In genomic region chr10:133292919-133293809, GRCh38 we compare ENCODE assay signal across 12 cellular contexts. TPM values are rescaled to one million over a fixed set of nuclear protein-coding genes. Genes with fewer than 3 reads are reported as not detected.
DNase-seq lines count a peak whose midpoint lies in the region; ATAC-seq, FAIRE-seq and TF ChIP-seq lines count a peak whose summit lies in the region.
"Had no signal": no experiment of that assay in that cellular context is flagged by ENCODE, and none has a peak within 500 bp of the region (broad histone marks: within the 10 kb centered on the region; RNA-seq: fewer than 3 reads in every experiment).

No MANE protein-coding gene starts in this region.

- H3K27ac ChIP-seq in PC-3 (ENCODE audit: low read length): peak overlapping the region; percentile 94
- peak overlapping the region; percentile 18 for H3K27ac ChIP-seq in endothelial cell of umbilical vein (ENCODE audit: insufficient read depth, low read depth, low read length)
- no peak overlapping the region for H3K27ac ChIP-seq in CD4-positive, alpha-beta T cell (ENCODE audit: low read depth, low read length)
- H3K27ac ChIP-seq: cardiac muscle cell had no signal

- H3K9me3 Mint-ChIP-seq in CD4-positive, alpha-beta T cell: no peaks in the 10 kb centered on the region

- H4K20me1 ChIP-seq in PC-3 (ENCODE audit: low read length) (no peaks in the 10 kb centered on the region), endothelial cell of umbilical vein (replicated peaks; ENCODE audit: control insufficient read depth, extremely low read depth, insufficient read depth, low read length) (no peaks in the 10 kb centered on the region)

- no peaks in the 10 kb centered on the region for H3K9me2 ChIP-seq in PC-3 (replicated peaks; ENCODE audit: low read length)

- peaks cover 69% of the 10 kb centered on the region for H3K36me3 Mint-ChIP-seq in CD4-positive, alpha-beta T cell (ENCODE audit: low read depth)

- H3K27ac Mint-ChIP-seq in CD4-positive, alpha-beta T cell: no peak overlapping the region

- H3K4me1 ChIP-seq in PC-3 (ENCODE audit: insufficient read depth, low read length) (peaks cover 23% of the 10 kb centered on the region), endothelial cell of umbilical vein (ENCODE audit: control insufficient read depth, extremely low read depth, insufficient read depth, low read length) (peaks cover 12% of the 10 kb centered on the region)

- POLR2A ChIA-PET in PC-3 (lab: Charles Lee; ENCODE audit: unreplicated experiment) (interaction anchor here (0.5 to 0.6 kb wide), 4 partner anchors 13 to 34 kb away, joined by 3 to 4 read pairs (median 3); no protein-coding TSS in a partner anchor), endothelial cell of umbilical vein (lab: Charles Lee) (no interaction called here), GM10248 (lab: Yijun Ruan, JAX) (no interaction called here)
- POLR2A ChIA-PET in CD4-positive, alpha-beta T cell (lab: Charles Lee): no interaction called here

- H3K4me3 ChIP-seq in PC-3 (ENCODE audit: low read length) (peak overlapping the region; percentile 44; the same call in 1 of the 2 replicates), endothelial cell of umbilical vein (replicated peaks in 1 of 3; ENCODE audit: insufficient read depth in 1 of 3, low read depth in 1 of 3, low read length in 3 of 3) (no peak overlapping the region)
- H3K4me3 ChIP-seq: cardiac muscle cell had no signal

- H3K79me2 ChIP-seq in PC-3 (ENCODE audit: low read length) (no peaks in the 10 kb centered on the region; the same call in 1 of the 2 replicates), endothelial cell of umbilical vein (ENCODE audit: control insufficient read depth, insufficient read depth, low read length) (no peaks in the 10 kb centered on the region)

- no peaks in the 10 kb centered on the region for H3K27me3 Mint-ChIP-seq in CD4-positive, alpha-beta T cell

- peak; percentile 47 for DNase-seq in GM04504 (ENCODE audit: low read depth)
- peak; percentile 93 for DNase-seq in PC-3
- DNase-seq in endothelial cell of umbilical vein (ENCODE audit: low read depth, low spot score): peak; percentile 63
- DNase-seq in pulmonary artery endothelial cell (ENCODE audit: low read depth, low spot score): peak; percentile 30
- no peak for DNase-seq in CD4-positive, alpha-beta T cell
- DNase-seq in sciatic nerve (ENCODE audit: low spot score): no peak
- DNase-seq in GM10248 (ENCODE audit: extremely low spot score): no peak
- no peak for DNase-seq in cerebellar cortex (ENCODE audit: low spot score)
- DNase-seq: Karpas-422, OCI-M1 had no signal

- CTCF ChIA-PET in PC-3 (lab: Charles Lee) (interaction anchor here (1.1 to 1.5 kb wide), 2 partner anchors 15 to 35 kb away, joined by 3 to 4 read pairs; no protein-coding TSS in a partner anchor), endothelial cell of umbilical vein (lab: Charles Lee) (interaction anchor here (0.9 to 2.5 kb wide), 8 partner anchors 9 to 639 kb away, joined by 3 to 11 read pairs (median 5); no protein-coding TSS in a partner anchor), GM10248 (lab: Yijun Ruan, JAX) (interaction anchor here (3.2 kb wide), 1 partner anchor 14 kb away, joined by 14 read pairs; no protein-coding TSS in a partner anchor)
- CTCF ChIA-PET in CD4-positive, alpha-beta T cell (lab: Charles Lee): no interaction called here

- peak; percentile 94 for FAIRE-seq in endothelial cell of umbilical vein (lab: Jason Lieb, UNC)
- FAIRE-seq: islet of Langerhans had no signal

- H3K4me3 Mint-ChIP-seq in CD4-positive, alpha-beta T cell: no peak overlapping the region

- H3K9me1 ChIP-seq in endothelial cell of umbilical vein (replicated peaks; ENCODE audit: control insufficient read depth, extremely low read depth, insufficient read depth, low read length): no peaks in the 10 kb centered on the region

- H3K27me3 ChIP-seq in PC-3 (ENCODE audit: low read length): no peaks in the 10 kb centered on the region
- H3K27me3 ChIP-seq in endothelial cell of umbilical vein (ENCODE audit: control insufficient read depth in 2 of 2, insufficient read depth in 2 of 2, low read length in 2 of 2): no peaks in the 10 kb centered on the region
- no peaks in the 10 kb centered on the region for H3K27me3 ChIP-seq in CD4-positive, alpha-beta T cell (ENCODE audit: control insufficient read depth, insufficient read depth, low read length)
- H3K27me3 ChIP-seq: cardiac muscle cell had no signal

- H3F3A ChIP-seq in PC-3 (ENCODE audit: low read length, unreplicated experiment): no peaks in the 10 kb centered on the region

- H2AFZ ChIP-seq in PC-3 (ENCODE audit: low read length): no peak overlapping the region
- H2AFZ ChIP-seq in endothelial cell of umbilical vein (ENCODE audit: low read depth, low read length): no peak overlapping the region

- intact Hi-C loops in PC-3 (cut with micrococcal nuclease) (loop anchor here (1.0 kb wide), 1 partner anchor 36 kb away; no protein-coding TSS in a partner anchor), endothelial cell of umbilical vein (cut with micrococcal nuclease) (loop anchor here (1.0 kb wide), 1 partner anchor 34 kb away; no protein-coding TSS in a partner anchor), sciatic nerve (cut with DNase I) (no loop called here)
- intact Hi-C loops in CD4-positive, alpha-beta T cell (cut with DNase I, micrococcal nuclease): no loop called here

- no peak for TF ChIP-seq CTCF in PC-3 (conservative IDR thresholded peaks at IDR 0.05; ENCODE audit: low read depth, low read length)
- no peak for TF ChIP-seq CTCF in endothelial cell of umbilical vein (IDR thresholded peaks at IDR 0.05; ENCODE audit: extremely low read depth in 1 of 2, insufficient read depth in 1 of 2, low read depth in 1 of 2, low read length in 2 of 2)
- no peak for TF ChIP-seq CTCF in CD4-positive, alpha-beta T cell (IDR thresholded peaks at IDR 0.05)
- no peak for TF ChIP-seq CTCF in GM10248 (IDR thresholded peaks at IDR 0.05; ENCODE audit: control extremely low read depth, extremely low read depth, low read depth, missing control alignments)

- no peaks in the 10 kb centered on the region for H3K9me3 ChIP-seq in PC-3 (ENCODE audit: low read length)
- H3K9me3 ChIP-seq in endothelial cell of umbilical vein (replicated peaks; ENCODE audit: control insufficient read depth, insufficient read depth, low read length): no peaks in the 10 kb centered on the region
- H3K9me3 ChIP-seq in CD4-positive, alpha-beta T cell (ENCODE audit: control insufficient read depth, low read length): no peaks in the 10 kb centered on the region

- peak overlapping the region; percentile 69 for H3K4me2 ChIP-seq in PC-3 (ENCODE audit: low read length)
- H3K4me2 ChIP-seq in endothelial cell of umbilical vein (ENCODE audit: insufficient read depth, low read length): peak overlapping the region; percentile 16

- ATAC-seq in PC-3 (peak; percentile 84), sciatic nerve (no peak)
- no peak for ATAC-seq in CD4-positive, alpha-beta T cell (ENCODE audit: poor library complexity)

- H3K36me3 ChIP-seq in PC-3 (ENCODE audit: low read depth, low read length) (peaks cover 27% of the 10 kb centered on the region; the same call in 1 of the 2 replicates), endothelial cell of umbilical vein (ENCODE audit: control insufficient read depth in 2 of 2, extremely low read depth in 1 of 2, insufficient read depth in 2 of 2, low read length in 2 of 2) (peaks cover 2 to 34% of the 10 kb centered on the region in 2 experiments)

- BruUV-seq in PC-3 (replicated peaks; lab: Mats Ljungman, UMichigan) (no TSS peak), endothelial cell of umbilical vein (replicated peaks; lab: Mats Ljungman, UMichigan) (no TSS peak)

- dilution Hi-C loops in endothelial cell of umbilical vein (cut with MboI; ENCODE audit: extremely low pct_ligation_motif_present, low sequenced_read_pairs): no loop called here

- peak overlapping the region; percentile 67 for H3K9ac ChIP-seq in PC-3 (ENCODE audit: low read length)
- H3K9ac ChIP-seq in endothelial cell of umbilical vein (replicated peaks; ENCODE audit: extremely low read depth, insufficient read depth, low read length): no peak overlapping the region

- no peak for TF ChIP-seq POLR2A in endothelial cell of umbilical vein (IDR thresholded peaks at IDR 0.05; ENCODE audit: low read depth, low read length)

- H3K4me1 Mint-ChIP-seq in CD4-positive, alpha-beta T cell (ENCODE audit: low read depth): no peaks in the 10 kb centered on the region

RNA-seq across cellular contexts. Expression of gene TUBGCP2, which starts 15.5 kb away (rescaled TPM):
- total RNA-seq in PC-3 (2014; rRNA removed) (72.9 and 84.4 TPM in 2 replicates), endothelial cell of umbilical vein (48.8 and 53.1 TPM in 2 replicates), pulmonary artery endothelial cell (59.4 and 60.9 TPM in 2 replicates), sciatic nerve (55.9 TPM)
- 37.1 and 45.6 TPM in 2 replicates for polyA plus RNA-seq in endothelial cell of umbilical vein
- 32.5 and 35.4 TPM in 2 replicates for polyA plus RNA-seq in endothelial cell of umbilical vein (2011; cell fraction: cytosol; rRNA removed)
- polyA plus RNA-seq in endothelial cell of umbilical vein (2011; cell fraction: nucleus; rRNA removed): 60.6 and 64.5 TPM in 2 replicates
- polyA plus RNA-seq in endothelial cell of umbilical vein (2012): 40.4 and 47.6 TPM in 2 replicates
- polyA minus RNA-seq in endothelial cell of umbilical vein: 37.1 and 47.7 TPM in 2 replicates
- polyA minus RNA-seq in endothelial cell of umbilical vein (2011; cell fraction: cytosol; rRNA and poly(A)+ RNA removed): 35.3 TPM
- polyA minus RNA-seq in endothelial cell of umbilical vein (2011; cell fraction: nucleus; rRNA and poly(A)+ RNA removed): 31.0 and 41.8 TPM in 2 replicates
- 10 to 100 TPM; 89.3 to 94.2 TPM for total RNA-seq in CD4-positive, alpha-beta T cell

RNA-seq across cellular contexts. Expression of gene ZNF511, which starts 15.6 kb away (rescaled TPM):
- 78.4 and 84.3 TPM in 2 replicates for total RNA-seq in PC-3 (2014; rRNA removed)
- 37.9 and 40.4 TPM in 2 replicates for total RNA-seq in endothelial cell of umbilical vein
- 25.6 and 36.3 TPM in 2 replicates for polyA plus RNA-seq in endothelial cell of umbilical vein
- 26.7 and 27.1 TPM in 2 replicates for polyA plus RNA-seq in endothelial cell of umbilical vein (2011; cell fraction: cytosol; rRNA removed)
- polyA plus RNA-seq in endothelial cell of umbilical vein (2011; cell fraction: nucleus; rRNA removed): 32.4 and 34.5 TPM in 2 replicates
- 22.4 and 27.5 TPM in 2 replicates for polyA plus RNA-seq in endothelial cell of umbilical vein (2012)
- polyA minus RNA-seq in endothelial cell of umbilical vein: 14.1 and 17.0 TPM in 2 replicates
- polyA minus RNA-seq in endothelial cell of umbilical vein (2011; cell fraction: cytosol; rRNA and poly(A)+ RNA removed): 20.7 TPM
- polyA minus RNA-seq in endothelial cell of umbilical vein (2011; cell fraction: nucleus; rRNA and poly(A)+ RNA removed): 6.8 and 7.2 TPM in 2 replicates
- 27.4 and 40.4 TPM in 2 replicates for total RNA-seq in pulmonary artery endothelial cell
- total RNA-seq in CD4-positive, alpha-beta T cell: 10 to 100 TPM; 38.1 to 40.9 TPM
- total RNA-seq in sciatic nerve: 27.8 TPM

RNA-seq across cellular contexts. Expression of gene ADAM8, which starts 16.5 kb away (rescaled TPM):
- total RNA-seq in PC-3 (2014; rRNA removed): 113 and 147 TPM in 2 replicates
- total RNA-seq in endothelial cell of umbilical vein: 0.55 and 1.5 TPM in 2 replicates
- polyA plus RNA-seq in endothelial cell of umbilical vein: 0.49 and 0.51 TPM in 2 replicates
- polyA plus RNA-seq in endothelial cell of umbilical vein (2011; cell fraction: cytosol; rRNA removed): 0.08 TPM in 2 replicates
- polyA plus RNA-seq in endothelial cell of umbilical vein (2011; cell fraction: nucleus; rRNA removed): 2.2 and 2.3 TPM in 2 replicates
- polyA plus RNA-seq in endothelial cell of umbilical vein (2012): 0.25 and 0.72 TPM in 2 replicates
- polyA minus RNA-seq in endothelial cell of umbilical vein: 0.10 and 0.47 TPM in 2 replicates
- polyA minus RNA-seq in endothelial cell of umbilical vein (2011; cell fraction: cytosol; rRNA and poly(A)+ RNA removed): 2.8 TPM
- 0.82 and 2.5 TPM in 2 replicates for polyA minus RNA-seq in endothelial cell of umbilical vein (2011; cell fraction: nucleus; rRNA and poly(A)+ RNA removed)
- 0.33 and 0.46 TPM in 2 replicates for total RNA-seq in pulmonary artery endothelial cell
- 10 to 100 TPM; 95.6 to 95.9 TPM for total RNA-seq in CD4-positive, alpha-beta T cell
- total RNA-seq in sciatic nerve: 20.7 TPM

RNA-seq across cellular contexts. Expression of gene CALY, which starts 43.5 kb away (rescaled TPM):
- total RNA-seq in PC-3 (2014; rRNA removed): not detected in 2 replicates
- not detected in 2 replicates for total RNA-seq in endothelial cell of umbilical vein
- polyA plus RNA-seq in endothelial cell of umbilical vein: not detected in 2 replicates
- polyA plus RNA-seq in endothelial cell of umbilical vein (2011; cell fraction: cytosol; rRNA removed): not detected in 2 replicates
- 0.08 TPM in 1 of 2 replicates, not detected in the other for polyA plus RNA-seq in endothelial cell of umbilical vein (2011; cell fraction: nucleus; rRNA removed)
- not detected in 2 replicates for polyA plus RNA-seq in endothelial cell of umbilical vein (2012)
- not detected in 2 replicates for polyA minus RNA-seq in endothelial cell of umbilical vein
- polyA minus RNA-seq in endothelial cell of umbilical vein (2011; cell fraction: cytosol; rRNA and poly(A)+ RNA removed): not detected
- not detected in 2 replicates for polyA minus RNA-seq in endothelial cell of umbilical vein (2011; cell fraction: nucleus; rRNA and poly(A)+ RNA removed)
- not detected in 2 replicates for total RNA-seq in pulmonary artery endothelial cell
- total RNA-seq in CD4-positive, alpha-beta T cell: 1 to 10 TPM; 3.8 to 3.9 TPM
- total RNA-seq in sciatic nerve: 0.98 TPM

RNA-seq across cellular contexts. Expression of gene PRAP1, which starts 54.0 kb away (rescaled TPM):
- not detected in 2 replicates for total RNA-seq in PC-3 (2014; rRNA removed)
- not detected in 2 replicates for total RNA-seq in endothelial cell of umbilical vein
- polyA plus RNA-seq in endothelial cell of umbilical vein: not detected in 2 replicates
- not detected in 2 replicates for polyA plus RNA-seq in endothelial cell of umbilical vein (2011; cell fraction: cytosol; rRNA removed)
- polyA plus RNA-seq in endothelial cell of umbilical vein (2011; cell fraction: nucleus; rRNA removed): not detected in 2 replicates
- polyA plus RNA-seq in endothelial cell of umbilical vein (2012): not detected in 2 replicates
- polyA minus RNA-seq in endothelial cell of umbilical vein: not detected in 2 replicates
- not detected for polyA minus RNA-seq in endothelial cell of umbilical vein (2011; cell fraction: cytosol; rRNA and poly(A)+ RNA removed)
- polyA minus RNA-seq in endothelial cell of umbilical vein (2011; cell fraction: nucleus; rRNA and poly(A)+ RNA removed): not detected in 2 replicates
- total RNA-seq in pulmonary artery endothelial cell: not detected in 2 replicates
- not detected for total RNA-seq in CD4-positive, alpha-beta T cell
- total RNA-seq in sciatic nerve: 9.9 TPM

Comparison
In these comparisons a context has a peak if more than half of its experiments do, and no peak if none do; other contexts are left out.
1. DNase-seq: peak in GM04504 (single experiment), PC-3 (single experiment), endothelial cell of umbilical vein (single experiment) and pulmonary artery endothelial cell (single experiment); none in CD4-positive, alpha-beta T cell (0 of 10), sciatic nerve (single experiment), GM10248 (single experiment) and cerebellar cortex (single experiment).
2. intact Hi-C loops: an anchor here in PC-3 (1.0 kb wide) and endothelial cell of umbilical vein (1.0 kb wide); none called in CD4-positive, alpha-beta T cell and sciatic nerve.